Comparison of ENCODE assay signal across 11 cellular contexts in genomic region chr17:38912221-38912813, GRCh38. TPM values are rescaled to one million over a fixed set of nuclear protein-coding genes. Genes with fewer than 3 reads are reported as not detected.
DNase-seq lines count a peak whose midpoint lies in the region; ATAC-seq and TF ChIP-seq lines count a peak whose summit lies in the region.
"Had no signal": no experiment of that assay in that cellular context is flagged by ENCODE, and none has a peak within 500 bp of the region (broad histone marks: within the 10 kb centered on the region; RNA-seq: fewer than 3 reads in every experiment).

No MANE protein-coding gene starts in this region.

- H3K27ac ChIP-seq in stomach: peak overlapping the region in 4 of 5 donors; percentile 22 to 73 (median 56)
- H3K27ac ChIP-seq: 22Rv1 had no signal

- in situ Hi-C loops in ACHN (cut with HindIII; ENCODE audit: low pct_ligation_motif_present, low pct_unique_long_range_greater_than_20kb, low sequenced_read_pairs): no loop called here

- H3K27me3 Mint-ChIP-seq in immature natural killer cell (ENCODE audit: low read depth in 3 of 3): peaks cover 5 to 9% (median 8%) of the 10 kb centered on the region in 3 donors

- H3K4me1 Mint-ChIP-seq in immature natural killer cell: peaks cover 85 to 87% of the 10 kb centered on the region in 2 donors

- peak overlapping the region in 4 of 5 donors; percentile 21 to 76 (median 41) for H3K4me3 Mint-ChIP-seq in immature natural killer cell

- no peak for ATAC-seq in activated naive CD4-positive, alpha-beta T cell treated with anti-CD3 and anti-CD28 coated beads, Interleukin-2, amount 50 U/mL, for 72 hours

- no peaks in the 10 kb centered on the region for H3K27me3 ChIP-seq in stomach

- peak; percentile 3 for DNase-seq in NCI-H1092 (lab: John Stamatoyannopoulos, UW)
- DNase-seq in NCI-H1092 treated with DMSO at 0.1 percent for 48 hours (lab: John Stamatoyannopoulos, UW): no peak
- peak in 1 of 2 donors; percentile 43 for DNase-seq in activated naive CD4-positive, alpha-beta T cell treated with anti-CD3 and anti-CD28 coated beads, Interleukin-2, amount 50 U/mL, for 72 hours (ENCODE audit: low spot score in 2 of 2)
- DNase-seq in immature natural killer cell: no peak
- DNase-seq in stomach: peak; percentile 52
- DNase-seq in superior temporal gyrus (ENCODE audit: extremely low spot score): no peak
- DNase-seq in NCI-H146 treated with DMSO at 0.1 percent for 48 hours (lab: John Stamatoyannopoulos, UW; ENCODE audit: unreplicated experiment): no peak
- DNase-seq in ACHN: no peak
- DNase-seq: NCI-H82 had no signal

- no peak overlapping the region for H3K4me3 ChIP-seq in stomach

- H3K4me1 ChIP-seq in stomach: peaks cover 36 to 73% (median 57%) of the 10 kb centered on the region in 4 donors

- TF ChIP-seq CTCF in stomach (IDR thresholded peaks at IDR 0.05): no peak

- no peak for TF ChIP-seq POLR2A in stomach (IDR thresholded peaks at IDR 0.05)

- H3K9me3 Mint-ChIP-seq in activated naive CD4-positive, alpha-beta T cell treated with anti-CD3 and anti-CD28 coated beads, Interleukin-2, amount 50 U/mL, for 72 hours: no peaks in the 10 kb centered on the region
- H3K9me3 Mint-ChIP-seq in immature natural killer cell: no peaks in the 10 kb centered on the region

- no peak for TF ChIP-seq EP300 in stomach (IDR thresholded peaks at IDR 0.05)

- H3K36me3 ChIP-seq in stomach: peaks cover 46 to 96% (median 78%) of the 10 kb centered on the region in 4 donors

- H3K27ac Mint-ChIP-seq in activated naive CD4-positive, alpha-beta T cell treated with anti-CD3 and anti-CD28 coated beads, Interleukin-2, amount 50 U/mL, for 72 hours: peak overlapping the region; percentile 60 to 86
- peak overlapping the region; percentile 85 to 93 (median 88) for H3K27ac Mint-ChIP-seq in immature natural killer cell

- peaks cover 5 to 15% of the 10 kb centered on the region in 2 donors for H3K36me3 Mint-ChIP-seq in activated naive CD4-positive, alpha-beta T cell treated with anti-CD3 and anti-CD28 coated beads, Interleukin-2, amount 50 U/mL, for 72 hours
- peaks cover 10 to 26% (median 16%) of the 10 kb centered on the region in 3 donors for H3K36me3 Mint-ChIP-seq in immature natural killer cell

- no peaks in the 10 kb centered on the region for H3K9me3 ChIP-seq in stomach

- 49 to 70% (median 64%) methylated on average over 8 to 13 of the region's 13 CpGs for WGBS in stomach, 5 donors

- intact Hi-C loops in stomach (cut with DNase I; ENCODE audit: low total_unique reads): no loop called here

RNA-seq across cellular contexts. Expression of gene LASP1, which starts 42.5 kb away (rescaled TPM):
- total RNA-seq in activated naive CD4-positive, alpha-beta T cell treated with anti-CD3 and anti-CD28 coated beads, Interleukin-2, amount 50 U/mL, for 72 hours: 100 to 1,000 TPM; 141 to 185 TPM
- polyA plus RNA-seq in immature natural killer cell: 100 to 1,000 TPM in 1 of 3 donors, 10 to 100 TPM in 2; 94.3 to 171 (median 96.5) TPM
- total RNA-seq in stomach: 100 to 1,000 TPM in 3 of 5 donors, 10 to 100 TPM in 2; 93.0 to 183 (median 107) TPM
- 100 to 1,000 TPM in 1 of 3 donors, 10 to 100 TPM in 2; 33.7 to 119 (median 94.3) TPM for polyA plus RNA-seq in stomach

RNA-seq across cellular contexts. Expression of gene FBXO47, which starts 54.9 kb away (rescaled TPM):
- under 1 TPM in 1 of 2 donors, not detected in 1; 0.18 TPM for total RNA-seq in activated naive CD4-positive, alpha-beta T cell treated with anti-CD3 and anti-CD28 coated beads, Interleukin-2, amount 50 U/mL, for 72 hours
- polyA plus RNA-seq in immature natural killer cell (not detected), stomach (not detected)
- not detected for total RNA-seq in stomach
- polyA plus RNA-seq: keratinocyte had no signal

RNA-seq across cellular contexts. Expression of gene RPL23, which starts 58.8 kb away (rescaled TPM):
- 1,000 to 10,000 TPM; 1,602 to 2,658 TPM for total RNA-seq in activated naive CD4-positive, alpha-beta T cell treated with anti-CD3 and anti-CD28 coated beads, Interleukin-2, amount 50 U/mL, for 72 hours
- polyA plus RNA-seq in immature natural killer cell (100 to 1,000 TPM; 285 to 713 (median 532) TPM), stomach (1,000 to 10,000 TPM; 3,318 to 3,359 (median 3,354) TPM)
- total RNA-seq in stomach: 1,000 to 10,000 TPM in 1 of 5 donors, 100 to 1,000 TPM in 3, 10 to 100 TPM in 1; 89.8 to 1,949 (median 982) TPM

Comparison
In these comparisons a context has a peak if more than half of its experiments do, and no peak if none do; other contexts are left out.
1. DNase-seq: peak in NCI-H1092 (single experiment) and stomach (single experiment); none in NCI-H1092 treated with DMSO at 0.1 percent for 48 hours (single experiment), immature natural killer cell (0 of 3), superior temporal gyrus (single experiment), NCI-H146 treated with DMSO at 0.1 percent for 48 hours (single experiment) and ACHN (single experiment).